In the genomic region with DNA sequence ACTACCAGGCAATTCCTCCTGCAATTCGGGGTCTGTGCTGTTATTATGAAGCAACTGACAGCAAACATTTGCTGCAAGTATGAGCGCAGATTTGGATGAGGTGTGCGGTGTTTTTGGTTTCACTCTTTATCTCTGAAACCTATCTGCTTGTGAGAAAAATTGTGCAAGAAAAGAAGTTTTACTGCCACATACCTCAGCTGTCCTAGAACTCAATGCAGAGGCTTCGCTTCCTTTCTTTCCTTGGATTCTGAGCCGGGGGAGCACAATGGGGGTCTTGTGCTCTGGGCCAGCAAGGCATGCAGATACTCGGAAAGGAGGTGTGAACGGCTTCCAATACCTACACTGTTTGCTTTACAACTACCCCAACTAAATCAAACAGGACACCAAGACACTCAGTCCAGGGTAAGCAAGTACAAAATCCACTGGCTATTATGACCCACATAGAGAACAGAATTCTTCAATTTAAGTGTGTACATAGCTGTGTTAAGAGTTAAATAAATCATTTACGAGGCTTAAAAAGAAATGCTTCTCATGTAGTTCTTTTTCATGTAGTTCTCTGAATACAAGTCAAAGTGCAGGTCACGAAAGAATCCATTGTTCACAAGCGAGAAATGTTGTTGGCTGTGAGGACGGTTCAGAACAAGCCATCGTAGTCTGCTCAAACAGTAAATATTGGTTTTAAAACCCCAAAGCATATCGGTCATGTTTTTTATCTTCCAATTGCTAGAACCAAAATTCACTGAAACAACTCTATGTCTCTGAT, we compare ENCODE assay signal across 1 cellular context.
TF ChIP-seq lines count a peak whose summit lies in the region.

No MANE protein-coding gene starts in this region.

TF ChIP-seq in HepG2, 621 proteins besides CTCF, POLR2A, EP300 and RAD21 (continued from another document and continues in another):
- TF ChIP-seq ZBTB38 (CRISPR knock-in tag; IDR thresholded peaks at IDR 0.05), result 0 out of 2 replicates have a peak, but pooled peaks have one; percentile 18
- TF ChIP-seq CREB1 (IDR thresholded peaks at IDR 0.05), result no peak
- TF ChIP-seq CREB1 (CRISPR knock-in tag; IDR thresholded peaks at IDR 0.05), result peak; percentile 56; the same call in 1 of the 2 replicates
- TF ChIP-seq, protein P1, sequence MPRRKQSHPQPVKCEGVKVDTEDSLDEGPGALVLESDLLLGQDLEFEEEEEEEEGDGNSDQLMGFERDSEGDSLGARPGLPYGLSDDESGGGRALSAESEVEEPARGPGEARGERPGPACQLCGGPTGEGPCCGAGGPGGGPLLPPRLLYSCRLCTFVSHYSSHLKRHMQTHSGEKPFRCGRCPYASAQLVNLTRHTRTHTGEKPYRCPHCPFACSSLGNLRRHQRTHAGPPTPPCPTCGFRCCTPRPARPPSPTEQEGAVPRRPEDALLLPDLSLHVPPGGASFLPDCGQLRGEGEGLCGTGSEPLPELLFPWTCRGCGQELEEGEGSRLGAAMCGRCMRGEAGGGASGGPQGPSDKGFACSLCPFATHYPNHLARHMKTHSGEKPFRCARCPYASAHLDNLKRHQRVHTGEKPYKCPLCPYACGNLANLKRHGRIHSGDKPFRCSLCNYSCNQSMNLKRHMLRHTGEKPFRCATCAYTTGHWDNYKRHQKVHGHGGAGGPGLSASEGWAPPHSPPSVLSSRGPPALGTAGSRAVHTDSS (CRISPR knock-in tag; conservative IDR thresholded peaks at IDR 0.05), result no peak
- TF ChIP-seq TMF1 (CRISPR knock-in tag; IDR thresholded peaks at IDR 0.05; ENCODE audit: low read depth), result no peak
- TF ChIP-seq, protein P2, sequence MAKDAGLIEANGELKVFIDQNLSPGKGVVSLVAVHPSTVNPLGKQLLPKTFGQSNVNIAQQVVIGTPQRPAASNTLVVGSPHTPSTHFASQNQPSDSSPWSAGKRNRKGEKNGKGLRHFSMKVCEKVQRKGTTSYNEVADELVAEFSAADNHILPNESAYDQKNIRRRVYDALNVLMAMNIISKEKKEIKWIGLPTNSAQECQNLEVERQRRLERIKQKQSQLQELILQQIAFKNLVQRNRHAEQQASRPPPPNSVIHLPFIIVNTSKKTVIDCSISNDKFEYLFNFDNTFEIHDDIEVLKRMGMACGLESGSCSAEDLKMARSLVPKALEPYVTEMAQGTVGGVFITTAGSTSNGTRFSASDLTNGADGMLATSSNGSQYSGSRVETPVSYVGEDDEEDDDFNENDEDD (CRISPR knock-in tag; IDR thresholded peaks at IDR 0.05; ENCODE audit: borderline replicate concordance), result peak; percentile 29; the same call in 1 of the 2 replicates
- TF ChIP-seq ZNF570 (CRISPR knock-in tag; IDR thresholded peaks at IDR 0.05; ENCODE audit: borderline replicate concordance), result no peak
- no peak for TF ChIP-seq ZNF567 (CRISPR knock-in tag; IDR thresholded peaks at IDR 0.05; ENCODE audit: borderline replicate concordance)
- TF ChIP-seq CEBPG (CRISPR knock-in tag; IDR thresholded peaks at IDR 0.05), result peak; percentile 76
- TF ChIP-seq HMG20A (CRISPR knock-in tag; IDR thresholded peaks at IDR 0.05; ENCODE audit: borderline replicate concordance), result peak; percentile 53; the same call in 1 of the 2 replicates
- TF ChIP-seq, protein P3, sequence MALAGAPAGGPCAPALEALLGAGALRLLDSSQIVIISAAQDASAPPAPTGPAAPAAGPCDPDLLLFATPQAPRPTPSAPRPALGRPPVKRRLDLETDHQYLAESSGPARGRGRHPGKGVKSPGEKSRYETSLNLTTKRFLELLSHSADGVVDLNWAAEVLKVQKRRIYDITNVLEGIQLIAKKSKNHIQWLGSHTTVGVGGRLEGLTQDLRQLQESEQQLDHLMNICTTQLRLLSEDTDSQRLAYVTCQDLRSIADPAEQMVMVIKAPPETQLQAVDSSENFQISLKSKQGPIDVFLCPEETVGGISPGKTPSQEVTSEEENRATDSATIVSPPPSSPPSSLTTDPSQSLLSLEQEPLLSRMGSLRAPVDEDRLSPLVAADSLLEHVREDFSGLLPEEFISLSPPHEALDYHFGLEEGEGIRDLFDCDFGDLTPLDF (CRISPR knock-in tag; IDR thresholded peaks at IDR 0.05), result 0 out of 2 replicates have a peak, but pooled peaks have one; percentile 16
- TF ChIP-seq, protein P4, sequence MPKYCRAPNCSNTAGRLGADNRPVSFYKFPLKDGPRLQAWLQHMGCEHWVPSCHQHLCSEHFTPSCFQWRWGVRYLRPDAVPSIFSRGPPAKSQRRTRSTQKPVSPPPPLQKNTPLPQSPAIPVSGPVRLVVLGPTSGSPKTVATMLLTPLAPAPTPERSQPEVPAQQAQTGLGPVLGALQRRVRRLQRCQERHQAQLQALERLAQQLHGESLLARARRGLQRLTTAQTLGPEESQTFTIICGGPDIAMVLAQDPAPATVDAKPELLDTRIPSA (CRISPR knock-in tag; IDR thresholded peaks at IDR 0.05; ENCODE audit: borderline replicate concordance), result no peak
- no peak for TF ChIP-seq MTA3 (CRISPR knock-in tag; IDR thresholded peaks at IDR 0.05)
- TF ChIP-seq ARHGAP35 (CRISPR knock-in tag; IDR thresholded peaks at IDR 0.05; ENCODE audit: borderline replicate concordance), result no peak
- TF ChIP-seq, protein P5, sequence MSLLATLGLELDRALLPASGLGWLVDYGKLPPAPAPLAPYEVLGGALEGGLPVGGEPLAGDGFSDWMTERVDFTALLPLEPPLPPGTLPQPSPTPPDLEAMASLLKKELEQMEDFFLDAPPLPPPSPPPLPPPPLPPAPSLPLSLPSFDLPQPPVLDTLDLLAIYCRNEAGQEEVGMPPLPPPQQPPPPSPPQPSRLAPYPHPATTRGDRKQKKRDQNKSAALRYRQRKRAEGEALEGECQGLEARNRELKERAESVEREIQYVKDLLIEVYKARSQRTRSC (CRISPR knock-in tag; IDR thresholded peaks at IDR 0.05; ENCODE audit: low read depth), result no peak
- TF ChIP-seq ZNF792 (CRISPR knock-in tag; IDR thresholded peaks at IDR 0.05), result peak; percentile 21; the same call in 1 of the 2 replicates
- peak; percentile 15; the same call in 1 of the 2 replicates for TF ChIP-seq YEATS2 (CRISPR knock-in tag; IDR thresholded peaks at IDR 0.05; ENCODE audit: borderline replicate concordance)
- TF ChIP-seq, protein P6, sequence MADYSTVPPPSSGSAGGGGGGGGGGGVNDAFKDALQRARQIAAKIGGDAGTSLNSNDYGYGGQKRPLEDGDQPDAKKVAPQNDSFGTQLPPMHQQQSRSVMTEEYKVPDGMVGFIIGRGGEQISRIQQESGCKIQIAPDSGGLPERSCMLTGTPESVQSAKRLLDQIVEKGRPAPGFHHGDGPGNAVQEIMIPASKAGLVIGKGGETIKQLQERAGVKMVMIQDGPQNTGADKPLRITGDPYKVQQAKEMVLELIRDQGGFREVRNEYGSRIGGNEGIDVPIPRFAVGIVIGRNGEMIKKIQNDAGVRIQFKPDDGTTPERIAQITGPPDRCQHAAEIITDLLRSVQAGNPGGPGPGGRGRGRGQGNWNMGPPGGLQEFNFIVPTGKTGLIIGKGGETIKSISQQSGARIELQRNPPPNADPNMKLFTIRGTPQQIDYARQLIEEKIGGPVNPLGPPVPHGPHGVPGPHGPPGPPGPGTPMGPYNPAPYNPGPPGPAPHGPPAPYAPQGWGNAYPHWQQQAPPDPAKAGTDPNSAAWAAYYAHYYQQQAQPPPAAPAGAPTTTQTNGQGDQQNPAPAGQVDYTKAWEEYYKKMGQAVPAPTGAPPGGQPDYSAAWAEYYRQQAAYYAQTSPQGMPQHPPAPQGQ (CRISPR knock-in tag; IDR thresholded peaks at IDR 0.05; ENCODE audit: borderline replicate concordance), result no peak
- TF ChIP-seq, protein P7, sequence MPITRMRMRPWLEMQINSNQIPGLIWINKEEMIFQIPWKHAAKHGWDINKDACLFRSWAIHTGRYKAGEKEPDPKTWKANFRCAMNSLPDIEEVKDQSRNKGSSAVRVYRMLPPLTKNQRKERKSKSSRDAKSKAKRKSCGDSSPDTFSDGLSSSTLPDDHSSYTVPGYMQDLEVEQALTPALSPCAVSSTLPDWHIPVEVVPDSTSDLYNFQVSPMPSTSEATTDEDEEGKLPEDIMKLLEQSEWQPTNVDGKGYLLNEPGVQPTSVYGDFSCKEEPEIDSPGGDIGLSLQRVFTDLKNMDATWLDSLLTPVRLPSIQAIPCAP (CRISPR knock-in tag; IDR thresholded peaks at IDR 0.05; ENCODE audit: low read depth), result no peak
- TF ChIP-seq, protein P8, sequence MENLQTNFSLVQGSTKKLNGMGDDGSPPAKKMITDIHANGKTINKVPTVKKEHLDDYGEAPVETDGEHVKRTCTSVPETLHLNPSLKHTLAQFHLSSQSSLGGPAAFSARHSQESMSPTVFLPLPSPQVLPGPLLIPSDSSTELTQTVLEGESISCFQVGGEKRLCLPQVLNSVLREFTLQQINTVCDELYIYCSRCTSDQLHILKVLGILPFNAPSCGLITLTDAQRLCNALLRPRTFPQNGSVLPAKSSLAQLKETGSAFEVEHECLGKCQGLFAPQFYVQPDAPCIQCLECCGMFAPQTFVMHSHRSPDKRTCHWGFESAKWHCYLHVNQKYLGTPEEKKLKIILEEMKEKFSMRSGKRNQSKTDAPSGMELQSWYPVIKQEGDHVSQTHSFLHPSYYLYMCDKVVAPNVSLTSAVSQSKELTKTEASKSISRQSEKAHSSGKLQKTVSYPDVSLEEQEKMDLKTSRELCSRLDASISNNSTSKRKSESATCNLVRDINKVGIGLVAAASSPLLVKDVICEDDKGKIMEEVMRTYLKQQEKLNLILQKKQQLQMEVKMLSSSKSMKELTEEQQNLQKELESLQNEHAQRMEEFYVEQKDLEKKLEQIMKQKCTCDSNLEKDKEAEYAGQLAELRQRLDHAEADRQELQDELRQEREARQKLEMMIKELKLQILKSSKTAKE (CRISPR knock-in tag; IDR thresholded peaks at IDR 0.05; ENCODE audit: borderline replicate concordance), result 0 out of 2 replicates have a peak, but pooled peaks have one; percentile 14
- TF ChIP-seq ZSCAN29 (CRISPR knock-in tag; conservative IDR thresholded peaks at IDR 0.05), result no peak
- TF ChIP-seq ZFX (CRISPR knock-in tag; IDR thresholded peaks at IDR 0.05; ENCODE audit: low read depth), result no peak
- TF ChIP-seq ZNF883 (CRISPR knock-in tag; IDR thresholded peaks at IDR 0.05; ENCODE audit: not compliant biosample characterization), result no peak
- TF ChIP-seq, protein P9, sequence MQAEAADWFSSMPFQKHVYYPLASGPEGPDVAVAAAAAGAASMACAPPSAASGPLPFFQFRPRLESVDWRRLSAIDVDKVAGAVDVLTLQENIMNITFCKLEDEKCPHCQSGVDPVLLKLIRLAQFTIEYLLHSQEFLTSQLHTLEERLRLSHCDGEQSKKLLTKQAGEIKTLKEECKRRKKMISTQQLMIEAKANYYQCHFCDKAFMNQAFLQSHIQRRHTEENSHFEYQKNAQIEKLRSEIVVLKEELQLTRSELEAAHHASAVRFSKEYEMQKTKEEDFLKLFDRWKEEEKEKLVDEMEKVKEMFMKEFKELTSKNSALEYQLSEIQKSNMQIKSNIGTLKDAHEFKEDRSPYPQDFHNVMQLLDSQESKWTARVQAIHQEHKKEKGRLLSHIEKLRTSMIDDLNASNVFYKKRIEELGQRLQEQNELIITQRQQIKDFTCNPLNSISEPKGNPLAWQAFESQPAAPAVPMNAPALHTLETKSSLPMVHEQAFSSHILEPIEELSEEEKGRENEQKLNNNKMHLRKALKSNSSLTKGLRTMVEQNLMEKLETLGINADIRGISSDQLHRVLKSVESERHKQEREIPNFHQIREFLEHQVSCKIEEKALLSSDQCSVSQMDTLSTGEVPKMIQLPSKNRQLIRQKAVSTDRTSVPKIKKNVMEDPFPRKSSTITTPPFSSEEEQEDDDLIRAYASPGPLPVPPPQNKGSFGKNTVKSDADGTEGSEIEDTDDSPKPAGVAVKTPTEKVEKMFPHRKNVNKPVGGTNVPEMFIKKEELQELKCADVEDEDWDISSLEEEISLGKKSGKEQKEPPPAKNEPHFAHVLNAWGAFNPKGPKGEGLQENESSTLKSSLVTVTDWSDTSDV (CRISPR knock-in tag; IDR thresholded peaks at IDR 0.05), result no peak
- TF ChIP-seq ZNF552 (CRISPR knock-in tag; IDR thresholded peaks at IDR 0.05; ENCODE audit: borderline replicate concordance), result no peak
- TF ChIP-seq, protein P10, sequence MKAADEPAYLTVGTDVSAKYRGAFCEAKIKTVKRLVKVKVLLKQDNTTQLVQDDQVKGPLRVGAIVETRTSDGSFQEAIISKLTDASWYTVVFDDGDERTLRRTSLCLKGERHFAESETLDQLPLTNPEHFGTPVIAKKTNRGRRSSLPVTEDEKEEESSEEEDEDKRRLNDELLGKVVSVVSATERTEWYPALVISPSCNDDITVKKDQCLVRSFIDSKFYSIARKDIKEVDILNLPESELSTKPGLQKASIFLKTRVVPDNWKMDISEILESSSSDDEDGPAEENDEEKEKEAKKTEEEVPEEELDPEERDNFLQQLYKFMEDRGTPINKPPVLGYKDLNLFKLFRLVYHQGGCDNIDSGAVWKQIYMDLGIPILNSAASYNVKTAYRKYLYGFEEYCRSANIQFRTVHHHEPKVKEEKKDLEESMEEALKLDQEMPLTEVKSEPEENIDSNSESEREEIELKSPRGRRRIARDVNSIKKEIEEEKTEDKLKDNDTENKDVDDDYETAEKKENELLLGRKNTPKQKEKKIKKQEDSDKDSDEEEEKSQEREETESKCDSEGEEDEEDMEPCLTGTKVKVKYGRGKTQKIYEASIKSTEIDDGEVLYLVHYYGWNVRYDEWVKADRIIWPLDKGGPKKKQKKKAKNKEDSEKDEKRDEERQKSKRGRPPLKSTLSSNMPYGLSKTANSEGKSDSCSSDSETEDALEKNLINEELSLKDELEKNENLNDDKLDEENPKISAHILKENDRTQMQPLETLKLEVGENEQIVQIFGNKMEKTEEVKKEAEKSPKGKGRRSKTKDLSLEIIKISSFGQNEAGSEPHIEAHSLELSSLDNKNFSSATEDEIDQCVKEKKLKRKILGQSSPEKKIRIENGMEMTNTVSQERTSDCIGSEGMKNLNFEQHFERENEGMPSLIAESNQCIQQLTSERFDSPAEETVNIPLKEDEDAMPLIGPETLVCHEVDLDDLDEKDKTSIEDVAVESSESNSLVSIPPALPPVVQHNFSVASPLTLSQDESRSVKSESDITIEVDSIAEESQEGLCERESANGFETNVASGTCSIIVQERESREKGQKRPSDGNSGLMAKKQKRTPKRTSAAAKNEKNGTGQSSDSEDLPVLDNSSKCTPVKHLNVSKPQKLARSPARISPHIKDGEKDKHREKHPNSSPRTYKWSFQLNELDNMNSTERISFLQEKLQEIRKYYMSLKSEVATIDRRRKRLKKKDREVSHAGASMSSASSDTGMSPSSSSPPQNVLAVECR (CRISPR knock-in tag; IDR thresholded peaks at IDR 0.05; ENCODE audit: borderline replicate concordance), result no peak
- peak; percentile 60 for TF ChIP-seq BRD4 (CRISPR knock-in tag; IDR thresholded peaks at IDR 0.05)
- TF ChIP-seq NR2C2 (CRISPR knock-in tag; IDR thresholded peaks at IDR 0.05; ENCODE audit: borderline replicate concordance), result peak; percentile 34
- TF ChIP-seq, protein P11, sequence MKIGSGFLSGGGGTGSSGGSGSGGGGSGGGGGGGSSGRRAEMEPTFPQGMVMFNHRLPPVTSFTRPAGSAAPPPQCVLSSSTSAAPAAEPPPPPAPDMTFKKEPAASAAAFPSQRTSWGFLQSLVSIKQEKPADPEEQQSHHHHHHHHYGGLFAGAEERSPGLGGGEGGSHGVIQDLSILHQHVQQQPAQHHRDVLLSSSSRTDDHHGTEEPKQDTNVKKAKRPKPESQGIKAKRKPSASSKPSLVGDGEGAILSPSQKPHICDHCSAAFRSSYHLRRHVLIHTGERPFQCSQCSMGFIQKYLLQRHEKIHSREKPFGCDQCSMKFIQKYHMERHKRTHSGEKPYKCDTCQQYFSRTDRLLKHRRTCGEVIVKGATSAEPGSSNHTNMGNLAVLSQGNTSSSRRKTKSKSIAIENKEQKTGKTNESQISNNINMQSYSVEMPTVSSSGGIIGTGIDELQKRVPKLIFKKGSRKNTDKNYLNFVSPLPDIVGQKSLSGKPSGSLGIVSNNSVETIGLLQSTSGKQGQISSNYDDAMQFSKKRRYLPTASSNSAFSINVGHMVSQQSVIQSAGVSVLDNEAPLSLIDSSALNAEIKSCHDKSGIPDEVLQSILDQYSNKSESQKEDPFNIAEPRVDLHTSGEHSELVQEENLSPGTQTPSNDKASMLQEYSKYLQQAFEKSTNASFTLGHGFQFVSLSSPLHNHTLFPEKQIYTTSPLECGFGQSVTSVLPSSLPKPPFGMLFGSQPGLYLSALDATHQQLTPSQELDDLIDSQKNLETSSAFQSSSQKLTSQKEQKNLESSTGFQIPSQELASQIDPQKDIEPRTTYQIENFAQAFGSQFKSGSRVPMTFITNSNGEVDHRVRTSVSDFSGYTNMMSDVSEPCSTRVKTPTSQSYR (CRISPR knock-in tag; IDR thresholded peaks at IDR 0.05; ENCODE audit: borderline replicate concordance), result peak; percentile 24; the same call in 1 of the 2 replicates
